In genomic region chr1:1163538-1164070, GRCh38 we compare ENCODE assay signal across 14 cellular contexts. TPM values are rescaled to one million over a fixed set of nuclear protein-coding genes. Genes with fewer than 3 reads are reported as not detected.
A peak's percentile ranks its signal among the peaks of the same experiment; 100 is the strongest.
DNase-seq lines count a peak whose midpoint lies in the region; ATAC-seq and TF ChIP-seq lines count a peak whose summit lies in the region.
"Had no signal": no experiment of that assay in that cellular context is flagged by ENCODE, and none has a peak within 500 bp of the region (broad histone marks: within the 10 kb centered on the region; RNA-seq: fewer than 3 reads in every experiment).

No MANE protein-coding gene starts in this region.

- H3K4me1 Mint-ChIP-seq in natural killer cell = peaks cover 7 to 11% of the 10 kb centered on the region in 2 donors

- H3K9me3 ChIP-seq in Peyer's patch (no peaks in the 10 kb centered on the region), esophagus squamous epithelium (no peaks in the 10 kb centered on the region), upper lobe of right lung (no peaks in the 10 kb centered on the region), Karpas-422 (ENCODE audit: low read length) (no peaks in the 10 kb centered on the region)
- H3K9me3 ChIP-seq: psoas muscle, uterus had no signal

- H3K4me1 ChIP-seq in Peyer's patch (peaks cover 0 to 62% (median 3%) of the 10 kb centered on the region in 4 donors), esophagus squamous epithelium (peaks cover 18 to 60% (median 33%) of the 10 kb centered on the region in 3 donors), upper lobe of right lung (peaks cover 7% of the 10 kb centered on the region), Karpas-422 (ENCODE audit: low read length) (peaks cover 7% of the 10 kb centered on the region)

- peaks cover 0 to 3% (median 0%) of the 10 kb centered on the region in 3 donors for H3K36me3 ChIP-seq in Peyer's patch
- peaks cover 0 to 13% (median 0%) of the 10 kb centered on the region in 3 donors for H3K36me3 ChIP-seq in esophagus squamous epithelium
- no peaks in the 10 kb centered on the region for H3K36me3 ChIP-seq in upper lobe of right lung
- H3K36me3 ChIP-seq in Karpas-422 (ENCODE audit: insufficient read depth, low read length) = no peaks in the 10 kb centered on the region
- H3K36me3 ChIP-seq: uterus had no signal

- TF ChIP-seq CTCF in Peyer's patch (IDR thresholded peaks at IDR 0.05) = no peak
- no peak for TF ChIP-seq CTCF in esophagus squamous epithelium (IDR thresholded peaks at IDR 0.05)
- no peak for TF ChIP-seq CTCF in natural killer cell (IDR thresholded peaks at IDR 0.05)
- no peak for TF ChIP-seq CTCF in upper lobe of right lung (IDR thresholded peaks at IDR 0.05)

- ATAC-seq in natural killer cell (no peak), upper lobe of right lung (no peak)
- ATAC-seq: psoas muscle had no signal

- H4K20me1 ChIP-seq in Karpas-422 (ENCODE audit: insufficient read depth, low read depth, low read length) = no peaks in the 10 kb centered on the region

- peak overlapping the region in 1 of 2 donors; percentile 24 for H3K27ac Mint-ChIP-seq in natural killer cell
- H3K27ac Mint-ChIP-seq: activated naive CD4-positive, alpha-beta T cell treated with anti-CD3 and anti-CD28 coated beads for 36 hours had no signal

- WGBS in esophagus squamous epithelium, 2 donors = 6 to 33% methylated on average over 9 to 23 of the region's 33 CpGs

- no peak overlapping the region for H2AFZ ChIP-seq in Karpas-422 (ENCODE audit: low read length)

- peaks cover 0 to 4% of the 10 kb centered on the region in 2 donors for H3K27me3 Mint-ChIP-seq in natural killer cell (ENCODE audit: low read depth in 2 of 2)

- no peaks in the 10 kb centered on the region for H3K9me2 ChIP-seq in Karpas-422 (replicated peaks; ENCODE audit: insufficient read depth, low read length)

- DNase-seq in Peyer's patch = peak in 1 of 3 donors; percentile 71
- DNase-seq in esophagus squamous epithelium (lab: John Stamatoyannopoulos, UW) = no peak
- DNase-seq in natural killer cell = no peak
- DNase-seq in upper lobe of right lung = no peak
- DNase-seq in activated CD8-positive, alpha-beta memory T cell treated with anti-CD3 and anti-CD28 coated beads for 24 hours = no peak
- DNase-seq in NCI-H2227 (lab: John Stamatoyannopoulos, UW; ENCODE audit: unreplicated experiment) = no peak
- no peak for DNase-seq in Karpas-422
- DNase-seq: activated naive CD4-positive, alpha-beta T cell treated with anti-CD3 and anti-CD28 coated beads for 36 hours; NCI-H2171; uterus had no signal

- H3K27ac ChIP-seq in Peyer's patch (peak overlapping the region in 3 of 4 donors; percentile 81 to 96 (median 94)), esophagus squamous epithelium (peak overlapping the region; percentile 89 to 96 (median 94)), upper lobe of right lung (peak overlapping the region; percentile 66), Karpas-422 (ENCODE audit: low read length) (no peak overlapping the region)
- H3K27ac ChIP-seq: psoas muscle, uterus had no signal

- intact Hi-C loops in esophagus squamous epithelium (cut with DNase I) = no loop called here
- intact Hi-C loops in natural killer cell (cut with micrococcal nuclease) = no loop called here
- intact Hi-C loops in upper lobe of right lung (cut with DNase I) = no loop called here

- H3K36me3 Mint-ChIP-seq in natural killer cell = no peaks in the 10 kb centered on the region
- H3K36me3 Mint-ChIP-seq: CD4-positive, alpha-beta memory T cell had no signal

- H3K4me3 ChIP-seq in Peyer's patch = peak overlapping the region in 3 of 4 donors; percentile 35 to 73 (median 71)
- peak overlapping the region; percentile 60 to 70 (median 67) for H3K4me3 ChIP-seq in esophagus squamous epithelium
- peak overlapping the region; percentile 48 for H3K4me3 ChIP-seq in upper lobe of right lung
- H3K4me3 ChIP-seq in Karpas-422 (ENCODE audit: low read length) = no peak overlapping the region
- H3K4me3 ChIP-seq: psoas muscle, uterus had no signal

- no peaks in the 10 kb centered on the region for H3K9me3 Mint-ChIP-seq in natural killer cell
- H3K9me3 Mint-ChIP-seq: activated naive CD4-positive, alpha-beta T cell treated with anti-CD3 and anti-CD28 coated beads for 36 hours; CD4-positive, alpha-beta memory T cell had no signal

- no peak overlapping the region for H3K4me2 ChIP-seq in Karpas-422 (ENCODE audit: low read depth, low read length, poor library complexity, severe bottlenecking)

- no peaks in the 10 kb centered on the region for H3K27me3 ChIP-seq in Peyer's patch
- H3K27me3 ChIP-seq in esophagus squamous epithelium = peaks cover 0 to 62% (median 0%) of the 10 kb centered on the region in 4 donors
- H3K27me3 ChIP-seq in upper lobe of right lung = peaks cover 1% of the 10 kb centered on the region
- H3K27me3 ChIP-seq in Karpas-422 (ENCODE audit: low read length) = no peaks in the 10 kb centered on the region
- H3K27me3 ChIP-seq: uterus had no signal

- no peak overlapping the region for H3K9ac ChIP-seq in Karpas-422 (ENCODE audit: low read length)

- H3K79me2 ChIP-seq in Karpas-422 (ENCODE audit: low read length) = no peaks in the 10 kb centered on the region

- H3K4me3 Mint-ChIP-seq in natural killer cell = peak overlapping the region; percentile 17
- H3K4me3 Mint-ChIP-seq: activated naive CD4-positive, alpha-beta T cell treated with anti-CD3 and anti-CD28 coated beads for 36 hours; CD4-positive, alpha-beta memory T cell had no signal

- TF ChIP-seq POLR2A in Peyer's patch (IDR thresholded peaks at IDR 0.05) (peak; percentile 17 to 19), esophagus squamous epithelium (IDR thresholded peaks at IDR 0.05) (no peak)

RNA-seq across cellular contexts. Expression of gene TTLL10, which starts 10.1 kb away (rescaled TPM):
- total RNA-seq in Peyer's patch (1 to 10 TPM in 3 of 4 donors, not detected in 1; 1.6 to 3.6 (median 1.8) TPM), esophagus squamous epithelium (under 1 TPM in 2 of 4 donors, not detected in 2; 0.19 to 0.44 TPM), natural killer cell (1 to 10 TPM in 2 of 3 donors, under 1 TPM in 1; 0.23 to 1.7 (median 1.7) TPM), upper lobe of right lung (not detected)
- 0.18 TPM in 1 of 2 replicates, not detected in the other for total RNA-seq in Karpas-422 (2014; rRNA removed; shearing (Covaris generic); ENCODE audit: low replicate concordance)
- total RNA-seq: activated naive CD4-positive, alpha-beta T cell treated with anti-CD3 and anti-CD28 coated beads for 36 hours; CD4-positive, alpha-beta memory T cell; G401; liver had no signal

RNA-seq across cellular contexts. Expression of gene TNFRSF18, which starts 42.8 kb away (rescaled TPM):
- total RNA-seq in Peyer's patch = 10 to 100 TPM in 1 of 4 donors, 1 to 10 TPM in 1, under 1 TPM in 1, not detected in 1; 0.70 to 38.0 (median 3.2) TPM
- 10 to 100 TPM in 1 of 4 donors, 1 to 10 TPM in 3; 2.0 to 21.0 (median 2.8) TPM for total RNA-seq in esophagus squamous epithelium
- total RNA-seq in natural killer cell = 10 to 100 TPM; 40.3 to 81.9 (median 54.7) TPM
- 0.98 TPM for total RNA-seq in upper lobe of right lung
- 0.30 and 0.90 TPM in 2 replicates for total RNA-seq in Karpas-422 (2014; rRNA removed; shearing (Covaris generic); ENCODE audit: low replicate concordance)
- total RNA-seq: G401 had no signal

RNA-seq across cellular contexts. Expression of gene C1orf159, which starts 47.7 kb away (rescaled TPM):
- total RNA-seq in Peyer's patch = 10 to 100 TPM; 14.0 to 32.0 (median 22.7) TPM
- 10 to 100 TPM in 3 of 4 donors, 1 to 10 TPM in 1; 6.9 to 19.6 (median 14.7) TPM for total RNA-seq in esophagus squamous epithelium
- 10 to 100 TPM; 19.6 to 25.1 (median 21.5) TPM for total RNA-seq in natural killer cell
- 9.7 TPM for total RNA-seq in upper lobe of right lung
- total RNA-seq in Karpas-422 (2014; rRNA removed; shearing (Covaris generic); ENCODE audit: low replicate concordance) = 10.2 and 10.4 TPM in 2 replicates

RNA-seq across cellular contexts. Expression of gene TNFRSF4, which starts 50.3 kb away (rescaled TPM):
- total RNA-seq in Peyer's patch (1 to 10 TPM in 3 of 4 donors, not detected in 1; 1.6 to 9.1 (median 2.8) TPM), esophagus squamous epithelium (1 to 10 TPM in 1 of 4 donors, under 1 TPM in 2, not detected in 1; 0.40 to 1.3 (median 0.57) TPM), natural killer cell (10 to 100 TPM; 14.3 to 26.5 (median 15.7) TPM), upper lobe of right lung (7.7 TPM)
- not detected in 2 replicates for total RNA-seq in Karpas-422 (2014; rRNA removed; shearing (Covaris generic); ENCODE audit: low replicate concordance)
- total RNA-seq: G401 had no signal

Comparison
In these comparisons a context has a peak if more than half of its experiments do, and no peak if none do; other contexts are left out.
1. POLR2A ChIP-seq: peak in Peyer's patch (2 of 2); none in esophagus squamous epithelium (0 of 4).